ENCODE assay signal across 30 cellular contexts in the genomic region with DNA sequence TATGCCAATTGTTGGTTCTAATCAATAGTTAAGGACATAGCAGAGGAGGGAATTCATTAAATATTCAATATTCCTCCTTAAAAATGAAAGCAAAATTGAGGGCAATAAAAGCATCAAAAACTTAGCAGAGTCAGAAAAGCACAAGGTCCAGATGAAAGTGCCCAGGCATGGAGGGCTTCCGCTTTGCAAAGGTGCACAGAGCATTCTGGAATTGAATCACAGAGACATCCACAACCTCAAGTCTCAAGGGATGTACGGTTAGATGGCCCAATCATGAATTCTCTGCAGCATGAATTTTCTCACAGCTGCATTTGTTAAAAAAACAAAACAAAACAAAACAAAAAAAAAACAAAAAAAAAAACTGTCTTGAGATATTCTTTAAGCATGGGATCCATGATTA.
"Had no signal": no experiment of that assay in that cellular context is flagged by ENCODE, and none has a peak within 500 bp of the region (broad histone marks: within the 10 kb centered on the region; RNA-seq: fewer than 3 reads in every experiment).

No MANE protein-coding gene starts in this region.

- H3K4me1 ChIP-seq: adrenal gland, body of pancreas, breast epithelium, Peyer's patch, SJSA1 had no signal

- H3K27ac ChIP-seq: adrenal gland, body of pancreas, breast epithelium, Peyer's patch, SJSA1 had no signal

- H3K4me2 ChIP-seq: SK-N-SH had no signal

- H3K9ac ChIP-seq: SK-N-SH had no signal

- FAIRE-seq: astrocyte, TTC549 had no signal

- H3K4me3 ChIP-seq: adrenal gland, body of pancreas, breast epithelium, MG63, Peyer's patch, SJSA1 had no signal

- H3K9me3 ChIP-seq: adrenal gland, body of pancreas, breast epithelium, MG63, Peyer's patch, SJSA1, SK-N-SH had no signal

- H3K36me3 ChIP-seq: adrenal gland, breast epithelium, MG63, Peyer's patch, SJSA1 had no signal

- H3K27me3 ChIP-seq: adrenal gland, body of pancreas, breast epithelium, MG63, Peyer's patch, SJSA1 had no signal

- DNase-seq: activated CD4-positive, alpha-beta T cell treated with anti-CD3 and anti-CD28 coated beads, Interleukin-2, amount 10 ng/mL, durations not matched to agents 24 days and 14 days; activated CD4-positive, alpha-beta T cell treated with anti-CD3 and anti-CD28 coated beads, Interleukin-2, amount 50 U/mL, for 4 hours; activated CD8-positive, alpha-beta T cell treated with anti-CD3 and anti-CD28 coated beads for 36 hours; activated gamma-delta T cell treated with Interleukin-2 at 50 U/mL for 16 hours; activated naive CD4-positive, alpha-beta T cell treated with anti-CD3 and anti-CD28 coated beads for 36 hours; activated T-cell treated with anti-CD3 and anti-CD28 coated beads, Interleukin-2, amount 50 U/mL, for 24 hours; adrenal gland; body of pancreas; MG63; NCI-H1048; NCI-H1105 treated with DMSO at 0.1 percent for 48 hours; NCI-H1436; NCI-H1694; NCI-H1930; NCI-H2081 treated with DMSO at 0.1 percent for 48 hours; NCI-H226; NCI-H510A; NCI-H526; NCI-H748 treated with DMSO at 0.1 percent for 48 hours; NK-92 treated with Interleukin-12 subunit alpha and Interleukin-12 subunit beta, amount 100 ng/mL, for 24 hours; PC-3; Peyer's patch; RPMI8226; SHP77 treated with DMSO at 0.1 percent for 48 hours; SK-N-SH had no signal

- ATAC-seq: activated CD8-positive, alpha-beta T cell treated with anti-CD3 and anti-CD28 coated beads for 36 hours; activated naive CD4-positive, alpha-beta T cell treated with anti-CD3 and anti-CD28 coated beads, Interleukin-2, amount 50 U/mL, for 72 hours; body of pancreas; PC-3 had no signal
